24 cellular contexts compared by ENCODE assay signal in the genomic region with DNA sequence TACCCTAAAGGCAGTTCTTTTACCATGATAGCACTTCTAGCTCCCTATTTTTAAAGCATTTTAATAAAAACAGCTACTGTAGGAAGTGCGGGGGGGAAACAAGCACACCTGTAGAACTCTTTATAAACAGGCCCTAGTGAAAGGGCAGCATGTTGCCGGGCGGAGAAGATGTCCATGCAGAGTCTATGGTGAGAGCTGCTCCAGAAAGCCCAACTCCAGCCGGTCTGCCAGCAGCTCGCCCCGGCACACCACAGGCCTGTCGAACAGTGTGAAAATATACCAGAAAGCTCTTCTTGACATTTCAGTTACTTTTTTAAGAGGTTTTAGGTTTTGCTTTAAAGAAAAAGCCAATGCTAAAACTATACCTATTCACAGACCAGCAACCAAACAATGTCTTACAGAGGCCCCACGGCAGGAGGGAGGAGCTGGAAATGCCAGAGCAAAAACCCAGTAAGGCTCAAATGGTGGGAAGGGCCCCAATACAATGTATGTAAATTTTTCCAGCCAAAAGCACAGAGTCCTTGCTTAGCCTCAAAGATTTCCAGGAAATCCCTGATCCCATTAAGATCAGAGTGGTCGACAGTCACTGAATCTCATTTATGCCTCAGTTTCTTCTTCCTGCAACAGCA.
"Had no signal": no experiment of that assay in that cellular context is flagged by ENCODE, and none has a peak within 500 bp of the region (broad histone marks: within the 10 kb centered on the region; RNA-seq: fewer than 3 reads in every experiment).

No MANE protein-coding gene starts in this region.

- H3K27me3 ChIP-seq: esophagus muscularis mucosa, foreskin keratinocyte, testis, transverse colon had no signal

- DNase-seq: activated B cell treated with CpG ODN at 0.5 μM for 24 hours; activated CD4-positive, alpha-beta T cell treated with anti-CD3 and anti-CD28 coated beads, Interleukin-2, amount 50 U/mL, for 1 hour; activated CD8-positive, alpha-beta memory T cell treated with anti-CD3 and anti-CD28 coated beads, Interleukin-2, amount 10 ng/mL, durations not matched to agents 7 days and 5 days; activated CD8-positive, alpha-beta T cell treated with anti-CD3 and anti-CD28 coated beads for 36 hours; activated naive CD4-positive, alpha-beta T cell; activated T-cell treated with anti-CD3 and anti-CD28 coated beads, Interleukin-2, amount 50 U/mL, for 72 hours; foreskin keratinocyte; immature natural killer cell; kidney; left colon; mammary epithelial cell; midbrain; naive thymus-derived CD8-positive, alpha-beta T cell; posterior cingulate gyrus; right cardiac atrium; stimulated activated CD4-positive, alpha-beta T cell treated with anti-CD3 and anti-CD28 coated beads, Interleukin-2, amount 100 ng/mL, for 48 hours; stimulated activated naive CD8-positive, alpha-beta T cell treated with anti-CD3 and anti-CD28 coated beads, Interleukin-15, Interleukin-2, amounts not matched to agents 100 U/mL and 50 U/mL, for 24 hours; T-helper 2 cell; testis; transverse colon had no signal

- H3K4me3 Mint-ChIP-seq: activated B cell treated with CpG ODN at 0.5 μM for 24 hours; activated CD8-positive, alpha-beta memory T cell treated with anti-CD3 and anti-CD28 coated beads, Interleukin-2, amount 10 ng/mL, durations not matched to agents 7 days and 5 days; activated CD8-positive, alpha-beta T cell treated with anti-CD3 and anti-CD28 coated beads for 36 hours; activated naive CD8-positive, alpha-beta T cell; activated T-cell treated with anti-CD3 and anti-CD28 coated beads, Interleukin-2, amount 50 U/mL, for 72 hours; central memory CD8-positive, alpha-beta T cell; dendritic cell treated with granulocyte-macrophage colony-stimulating factor and Interleukin-4, amounts not matched to agents 40 ng/mL and 50 ng/mL, for 4 days; immature natural killer cell; naive thymus-derived CD8-positive, alpha-beta T cell had no signal

- H3K27ac Mint-ChIP-seq: activated B cell treated with CpG ODN at 0.5 μM for 24 hours; activated CD8-positive, alpha-beta memory T cell treated with anti-CD3 and anti-CD28 coated beads, Interleukin-2, amount 10 ng/mL, durations not matched to agents 7 days and 5 days; activated CD8-positive, alpha-beta T cell treated with anti-CD3 and anti-CD28 coated beads for 36 hours; activated naive CD8-positive, alpha-beta T cell; activated T-cell treated with anti-CD3 and anti-CD28 coated beads, Interleukin-2, amount 50 U/mL, for 72 hours; dendritic cell treated with granulocyte-macrophage colony-stimulating factor and Interleukin-4, amounts not matched to agents 40 ng/mL and 50 ng/mL, for 4 days; immature natural killer cell; naive thymus-derived CD8-positive, alpha-beta T cell had no signal

- H3K27ac ChIP-seq: esophagus muscularis mucosa, foreskin keratinocyte, testis, transverse colon had no signal

- H3K4me3 ChIP-seq: esophagus muscularis mucosa, testis, transverse colon had no signal

- H3K4me1 Mint-ChIP-seq: activated B cell treated with CpG ODN at 0.5 μM for 24 hours; activated CD8-positive, alpha-beta memory T cell treated with anti-CD3 and anti-CD28 coated beads, Interleukin-2, amount 10 ng/mL, durations not matched to agents 7 days and 5 days; central memory CD8-positive, alpha-beta T cell; immature natural killer cell; naive thymus-derived CD8-positive, alpha-beta T cell had no signal

- H3K4me1 ChIP-seq: foreskin keratinocyte, testis, transverse colon had no signal

- H3K9me3 ChIP-seq: esophagus muscularis mucosa, testis, transverse colon had no signal

- ATAC-seq: activated CD8-positive, alpha-beta memory T cell treated with anti-CD3 and anti-CD28 coated beads, Interleukin-2, amount 10 ng/mL, durations not matched to agents 7 days and 5 days; activated CD8-positive, alpha-beta T cell treated with anti-CD3 and anti-CD28 coated beads for 36 hours; activated T-cell treated with anti-CD3 and anti-CD28 coated beads, Interleukin-2, amount 50 U/mL, for 72 hours; foreskin keratinocyte; left colon; naive thymus-derived CD8-positive, alpha-beta T cell; right cardiac atrium; stimulated activated naive CD8-positive, alpha-beta T cell treated with anti-CD3 and anti-CD28 coated beads, Interleukin-15, Interleukin-2, amounts not matched to agents 100 U/mL and 50 U/mL, for 24 hours had no signal

- H3K36me3 ChIP-seq: transverse colon had no signal

- H3K36me3 Mint-ChIP-seq: activated CD8-positive, alpha-beta memory T cell treated with anti-CD3 and anti-CD28 coated beads, Interleukin-2, amount 10 ng/mL, durations not matched to agents 7 days and 5 days; activated naive CD8-positive, alpha-beta T cell; immature natural killer cell had no signal

- H3K9me3 Mint-ChIP-seq: activated B cell treated with CpG ODN at 0.5 μM for 24 hours; activated CD8-positive, alpha-beta T cell treated with anti-CD3 and anti-CD28 coated beads for 36 hours; activated T-cell treated with anti-CD3 and anti-CD28 coated beads, Interleukin-2, amount 50 U/mL, for 72 hours; central memory CD8-positive, alpha-beta T cell; dendritic cell treated with granulocyte-macrophage colony-stimulating factor and Interleukin-4, amounts not matched to agents 40 ng/mL and 50 ng/mL, for 4 days; immature natural killer cell; naive thymus-derived CD8-positive, alpha-beta T cell had no signal
